ENCODE assay signal across 8 cellular contexts in genomic region chr9:36488322-36488838, GRCh38.
DNase-seq lines count a peak whose midpoint lies in the region; ATAC-seq and TF ChIP-seq lines count a peak whose summit lies in the region.

No MANE protein-coding gene starts in this region.

- H3K4ac ChIP-seq in mesenchymal stem cell (ENCODE audit: low read depth in 1 of 2, low read length in 2 of 2) = peak overlapping the region in 1 of 2 experiments; percentile 62

- H2AK5ac ChIP-seq in mesenchymal stem cell (ENCODE audit: low read length, severe bottlenecking) = peak overlapping the region; percentile 65

- no peaks in the 10 kb centered on the region for H3K27me3 ChIP-seq in cardiac muscle cell
- no peaks in the 10 kb centered on the region for H3K27me3 ChIP-seq in mesenchymal stem cell (ENCODE audit: control insufficient read depth in 1 of 2, insufficient read depth in 1 of 2, low read length in 2 of 2)
- no peaks in the 10 kb centered on the region for H3K27me3 ChIP-seq in tibial artery

- peak overlapping the region; percentile 87 to 92 for H3K18ac ChIP-seq in mesenchymal stem cell (ENCODE audit: low read depth in 1 of 2, low read length in 2 of 2)

- ATAC-seq in Right ventricle myocardium superior (ENCODE audit: poor library complexity) = no peak

- H4K8ac ChIP-seq in mesenchymal stem cell (ENCODE audit: low read length) = peak overlapping the region; percentile 2

- H2BK15ac ChIP-seq in mesenchymal stem cell (ENCODE audit: low read depth, poor library complexity, severe bottlenecking) = no peak overlapping the region

- peak overlapping the region; percentile 86 for H3K4me2 ChIP-seq in mesenchymal stem cell (ENCODE audit: low read length, poor library complexity, severe bottlenecking)

- peak overlapping the region; percentile 69 for H2BK120ac ChIP-seq in mesenchymal stem cell (ENCODE audit: low read depth, low read length)

- WGBS in mesenchymal stem cell = 14% methylated on average over 6 of the region's 7 CpGs

- in situ Hi-C loops in astrocyte of the spinal cord (cut with HindIII; ENCODE audit: low sequenced_read_pairs) = no loop called here

- no peak overlapping the region for H2BK5ac ChIP-seq in mesenchymal stem cell (ENCODE audit: low read depth, low read length, poor library complexity, severe bottlenecking)

- H3K27ac ChIP-seq in cardiac muscle cell (peak overlapping the region; percentile 86), mesenchymal stem cell (ENCODE audit: low read length, poor library complexity, severe bottlenecking) (peak overlapping the region; percentile 97), tibial artery (peak overlapping the region; percentile 91 to 92)

- H4K91ac ChIP-seq in mesenchymal stem cell (ENCODE audit: low read length) = peak overlapping the region; percentile 15

- TF ChIP-seq CTCF in cardiac muscle cell (IDR thresholded peaks at IDR 0.05; ENCODE audit: low read depth, low read length) (no peak), astrocyte of the spinal cord (IDR thresholded peaks at IDR 0.05; ENCODE audit: low read depth, low read length) (no peak), tibial artery (IDR thresholded peaks at IDR 0.05) (no peak)

- peak overlapping the region in 1 of 2 experiments; percentile 75 for H3K14ac ChIP-seq in mesenchymal stem cell (ENCODE audit: low read length in 2 of 2)

- peak overlapping the region; percentile 81 for H2AFZ ChIP-seq in mesenchymal stem cell (ENCODE audit: low read depth, low read length)

- H3K4me1 ChIP-seq in cardiac muscle cell (ENCODE audit: low read depth) = peaks cover 19% of the 10 kb centered on the region
- peaks cover 6% of the 10 kb centered on the region for H3K4me1 ChIP-seq in mesenchymal stem cell (ENCODE audit: control insufficient read depth, insufficient read depth, low read depth, low read length)
- peaks cover 0 to 26% (median 18%) of the 10 kb centered on the region in 4 donors for H3K4me1 ChIP-seq in tibial artery

- peaks cover 10% of the 10 kb centered on the region for H3K79me1 ChIP-seq in mesenchymal stem cell (replicated peaks; ENCODE audit: low read length, poor library complexity, severe bottlenecking)

- intact Hi-C loops in Right ventricle myocardium superior (cut with DNase I) (loop anchor here (5.0 kb wide), 1 partner anchor 81 kb away; no protein-coding TSS in a partner anchor), tibial artery (cut with DNase I; ENCODE audit: low total_unique reads) (loop anchor here (5.0 to 10.0 kb wide), 2 partner anchors 76 to 86 kb away; partner anchors contain the start of gene RNF38)

- no peak for DNase-seq in cardiac muscle cell (ENCODE audit: low read depth in 1 of 2, low spot score in 1 of 2)
- DNase-seq in Right ventricle myocardium superior = no peak
- peak; percentile 2 for DNase-seq in astrocyte of the spinal cord (ENCODE audit: low read depth, low spot score)
- DNase-seq in mesenchymal stem cell = no peak
- DNase-seq in tibial artery = no peak
- no peak for DNase-seq in LoVo (ENCODE audit: low spot score)
- no peak for DNase-seq in DMS153 (lab: John Stamatoyannopoulos, UW)
- no peak for DNase-seq in NCI-H774 (lab: John Stamatoyannopoulos, UW)

- H3K4me3 ChIP-seq in cardiac muscle cell = peak overlapping the region; percentile 20
- peak overlapping the region; percentile 51 for H3K4me3 ChIP-seq in astrocyte of the spinal cord (ENCODE audit: low read depth, low read length)
- peak overlapping the region; percentile 2 to 83 for H3K4me3 ChIP-seq in mesenchymal stem cell (ENCODE audit: insufficient read depth in 1 of 2, low read depth in 1 of 2, low read length in 2 of 2)
- peak overlapping the region; percentile 98 for H3K4me3 ChIP-seq in tibial artery

- H3K23ac ChIP-seq in mesenchymal stem cell (ENCODE audit: low read length in 2 of 2) = no peak overlapping the region

- H2BK12ac ChIP-seq in mesenchymal stem cell (ENCODE audit: low read length in 2 of 2) = peak overlapping the region; percentile 45 to 81

- H3K9ac ChIP-seq in mesenchymal stem cell (ENCODE audit: low read length) = peak overlapping the region; percentile 94

- H3K36me3 ChIP-seq in cardiac muscle cell (no peaks in the 10 kb centered on the region), mesenchymal stem cell (ENCODE audit: control insufficient read depth in 1 of 2, insufficient read depth in 2 of 2, low read depth in 1 of 2, low read length in 2 of 2) (no peaks in the 10 kb centered on the region), tibial artery (no peaks in the 10 kb centered on the region)

- H3K9me3 ChIP-seq in cardiac muscle cell (ENCODE audit: low read depth) = no peaks in the 10 kb centered on the region
- no peaks in the 10 kb centered on the region for H3K9me3 ChIP-seq in mesenchymal stem cell (ENCODE audit: control insufficient read depth, low read length)
- H3K9me3 ChIP-seq in tibial artery = no peaks in the 10 kb centered on the region

Comparison
In these comparisons a context has a peak if more than half of its experiments do, and no peak if none do; other contexts are left out.
1. H3K4me3 ChIP-seq: peak in every context shown above with its lines; median percentile 98 in tibial artery; 51 in astrocyte of the spinal cord; 42 in mesenchymal stem cell; 20 in cardiac muscle cell.